Comparison of ENCODE assay signal across 8 cellular contexts in the genomic region with DNA sequence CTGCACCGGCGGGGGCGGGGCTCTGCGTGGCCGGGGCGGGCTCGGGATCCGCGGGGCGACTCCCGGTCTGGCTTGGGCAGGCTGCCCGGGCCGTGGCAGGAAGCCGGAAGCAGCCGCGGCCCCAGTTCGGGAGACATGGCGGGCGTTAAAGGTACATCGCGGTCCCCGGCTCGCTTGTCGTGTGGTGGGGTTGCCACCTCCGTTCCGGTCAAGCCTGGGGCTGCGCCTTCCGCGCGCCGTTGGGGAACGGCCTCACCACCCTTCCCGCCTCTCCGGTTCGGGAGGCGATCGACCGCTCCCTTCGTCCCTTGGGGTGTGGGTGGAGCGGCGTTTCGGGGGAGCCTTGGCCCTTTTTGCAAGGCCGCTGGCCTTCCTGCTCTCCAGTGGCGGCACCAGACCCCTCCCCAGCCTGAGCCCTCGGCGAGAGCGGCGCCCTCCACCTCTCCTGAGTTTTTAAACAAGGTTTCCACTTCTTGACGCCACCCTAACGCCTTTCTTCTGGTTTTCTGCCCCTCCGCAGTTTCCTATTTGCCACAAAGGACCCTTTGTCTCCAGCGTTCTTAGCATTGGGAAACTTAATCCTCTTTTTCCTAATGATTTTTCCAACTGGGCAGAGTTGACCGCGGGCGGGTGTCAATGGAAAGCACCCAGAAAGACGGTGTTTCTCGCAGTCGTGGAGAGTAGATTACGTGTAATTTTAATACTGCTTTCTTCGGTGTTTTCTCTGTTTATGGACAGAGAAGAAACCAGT. TPM values are rescaled to one million over a fixed set of nuclear protein-coding genes. Genes with fewer than 3 reads are reported as not detected.
DNase-seq lines count a peak whose midpoint lies in the region; ATAC-seq, FAIRE-seq and TF ChIP-seq lines count a peak whose summit lies in the region.

A gene with protein sequence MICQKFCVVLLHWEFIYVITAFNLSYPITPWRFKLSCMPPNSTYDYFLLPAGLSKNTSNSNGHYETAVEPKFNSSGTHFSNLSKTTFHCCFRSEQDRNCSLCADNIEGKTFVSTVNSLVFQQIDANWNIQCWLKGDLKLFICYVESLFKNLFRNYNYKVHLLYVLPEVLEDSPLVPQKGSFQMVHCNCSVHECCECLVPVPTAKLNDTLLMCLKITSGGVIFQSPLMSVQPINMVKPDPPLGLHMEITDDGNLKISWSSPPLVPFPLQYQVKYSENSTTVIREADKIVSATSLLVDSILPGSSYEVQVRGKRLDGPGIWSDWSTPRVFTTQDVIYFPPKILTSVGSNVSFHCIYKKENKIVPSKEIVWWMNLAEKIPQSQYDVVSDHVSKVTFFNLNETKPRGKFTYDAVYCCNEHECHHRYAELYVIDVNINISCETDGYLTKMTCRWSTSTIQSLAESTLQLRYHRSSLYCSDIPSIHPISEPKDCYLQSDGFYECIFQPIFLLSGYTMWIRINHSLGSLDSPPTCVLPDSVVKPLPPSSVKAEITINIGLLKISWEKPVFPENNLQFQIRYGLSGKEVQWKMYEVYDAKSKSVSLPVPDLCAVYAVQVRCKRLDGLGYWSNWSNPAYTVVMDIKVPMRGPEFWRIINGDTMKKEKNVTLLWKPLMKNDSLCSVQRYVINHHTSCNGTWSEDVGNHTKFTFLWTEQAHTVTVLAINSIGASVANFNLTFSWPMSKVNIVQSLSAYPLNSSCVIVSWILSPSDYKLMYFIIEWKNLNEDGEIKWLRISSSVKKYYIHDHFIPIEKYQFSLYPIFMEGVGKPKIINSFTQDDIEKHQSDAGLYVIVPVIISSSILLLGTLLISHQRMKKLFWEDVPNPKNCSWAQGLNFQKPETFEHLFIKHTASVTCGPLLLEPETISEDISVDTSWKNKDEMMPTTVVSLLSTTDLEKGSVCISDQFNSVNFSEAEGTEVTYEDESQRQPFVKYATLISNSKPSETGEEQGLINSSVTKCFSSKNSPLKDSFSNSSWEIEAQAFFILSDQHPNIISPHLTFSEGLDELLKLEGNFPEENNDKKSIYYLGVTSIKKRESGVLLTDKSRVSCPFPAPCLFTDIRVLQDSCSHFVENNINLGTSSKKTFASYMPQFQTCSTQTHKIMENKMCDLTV (plus strand): TSS at position 79 of the 751 bp plus-strand sequence. CDS start 144,898 bp downstream, outside the sequence.
Gene LEPROT (plus strand): TSS at position 79 of the 751 bp plus-strand sequence. CDS start 57 bp downstream, at position 136.

- H3K4me3 ChIP-seq in choroid plexus epithelial cell (ENCODE audit: low read depth, low read length) (peak within 1 kb of the TSS; percentile 93), urinary bladder (ENCODE audit: low read depth, low read length) (peak within 1 kb of the TSS; percentile 73)

- H3K36me3 ChIP-seq in urinary bladder (ENCODE audit: insufficient read depth), result no peaks in the 10 kb centered on the region

- TF ChIP-seq CTCF in 22Rv1 (IDR thresholded peaks at IDR 0.05) (no peak), choroid plexus epithelial cell (conservative IDR thresholded peaks at IDR 0.05; ENCODE audit: low read depth, low read length) (no peak)

- TF ChIP-seq POLR2A in GM12891 (IDR thresholded peaks at IDR 0.05; ENCODE audit: low read depth, low read length), result peak; percentile 69

- ATAC-seq in HG02981 (IDR thresholded peaks at IDR 0.05; ENCODE audit: unreplicated experiment) (peak; percentile 6), GM18519 (IDR thresholded peaks at IDR 0.05; ENCODE audit: low FRiP score, unreplicated experiment) (no peak)

- under 1% methylated on average over 60 of the region's 60 CpGs for WGBS in urinary bladder

- H3K4me1 ChIP-seq in urinary bladder (ENCODE audit: insufficient read depth), result no peaks in the 10 kb centered on the region

- DNase-seq in GM12891 (ENCODE audit: insufficient read length, low spot score) (no peak), NCI-H748 treated with DMSO at 0.1 percent for 48 hours (lab: John Stamatoyannopoulos, UW) (peak; percentile 52), choroid plexus epithelial cell (ENCODE audit: low read depth) (no peak), midbrain (lab: John Stamatoyannopoulos, UW) (peak; percentile 98)

- peak within 1 kb of the TSS; percentile 82 for H3K27ac ChIP-seq in 22Rv1
- H3K27ac ChIP-seq in urinary bladder (ENCODE audit: low read depth), result peak within 1 kb of the TSS; percentile 97

- peak; percentile 92 for FAIRE-seq in GM12891 (lab: Jason Lieb, UNC)

TF ChIP-seq in GM12891, 5 proteins besides CTCF, POLR2A, EP300 and RAD21:
- TF ChIP-seq PAX5 (IDR thresholded peaks at IDR 0.05; ENCODE audit: insufficient read depth, low read length, severe bottlenecking) (no peak), POU2F2 (IDR thresholded peaks at IDR 0.05; ENCODE audit: low read depth, low read length) (no peak), TAF1 (IDR thresholded peaks at IDR 0.05; ENCODE audit: low read depth, low read length) (no peak), POLR2AphosphoS5 (IDR thresholded peaks at IDR 0.05; ENCODE audit: low read depth, low read length) (no peak), SPI1 (IDR thresholded peaks at IDR 0.05; ENCODE audit: low read depth, low read length) (no peak)

RNA-seq across cellular contexts. Expression of the first gene that starts in this region (rescaled TPM):
- polyA plus RNA-seq in GM12891 (2012; ENCODE audit: low read depth, missing spikeins), result 0.33 TPM
- total RNA-seq in urinary bladder, result 32.1 TPM
- polyA plus RNA-seq in urinary bladder, result 13.5 TPM

RNA-seq across cellular contexts. Expression of gene LEPROT, which starts in this region (rescaled TPM):
- 9.5 TPM for polyA plus RNA-seq in GM12891 (2012; ENCODE audit: low read depth, missing spikeins)
- 85.0 TPM for total RNA-seq in urinary bladder
- polyA plus RNA-seq in urinary bladder, result 74.5 TPM

Comparison
In these comparisons a context has a peak if more than half of its experiments do, and no peak if none do; other contexts are left out.
1. DNase-seq: peak in NCI-H748 treated with DMSO at 0.1 percent for 48 hours (single experiment) and midbrain (single experiment); none in GM12891 (single experiment) and choroid plexus epithelial cell (single experiment).